ENCODE assay signal across 8 cellular contexts in genomic region chr20:9919271-9920014, GRCh38.
DNase-seq lines count a peak whose midpoint lies in the region; ATAC-seq and TF ChIP-seq lines count a peak whose summit lies in the region.
"Had no signal": no experiment of that assay in that cellular context is flagged by ENCODE, and none has a peak within 500 bp of the region (broad histone marks: within the 10 kb centered on the region; RNA-seq: fewer than 3 reads in every experiment).

No MANE protein-coding gene starts in this region.

- intact Hi-C loops in left ventricle myocardium inferior (cut with micrococcal nuclease), result no loop called here

- no peak overlapping the region for H2AK5ac ChIP-seq in neuronal stem cell (ENCODE audit: low read depth, low read length)

- H3K79me1 ChIP-seq in neuronal stem cell (ENCODE audit: low read depth, low read length), result no peaks in the 10 kb centered on the region

- no peak overlapping the region for H2BK5ac ChIP-seq in neuronal stem cell (ENCODE audit: low read length)

- no peak overlapping the region for H3K18ac ChIP-seq in neuronal stem cell (ENCODE audit: low read length)

- H3K27me3 ChIP-seq in hepatocyte (no peaks in the 10 kb centered on the region), left ventricle myocardium inferior (ENCODE audit: low read depth) (peaks cover 3% of the 10 kb centered on the region), neuronal stem cell (ENCODE audit: control insufficient read depth in 3 of 3, insufficient read depth in 3 of 3, low read depth in 1 of 3, low read length in 3 of 3) (no peaks in the 10 kb centered on the region)

- no peak overlapping the region for H3K9ac ChIP-seq in neuronal stem cell (ENCODE audit: low read depth, low read length, poor library complexity)

- H3K27ac ChIP-seq in hepatocyte (no peak overlapping the region), left ventricle myocardium inferior (replicated peaks) (no peak overlapping the region), neuronal stem cell (replicated peaks; ENCODE audit: low read length) (no peak overlapping the region)

- H2BK15ac ChIP-seq in neuronal stem cell (ENCODE audit: low read length), result no peak overlapping the region

- no peak overlapping the region for H4K8ac ChIP-seq in neuronal stem cell (ENCODE audit: low read depth, low read length)

- H4K91ac ChIP-seq in neuronal stem cell (ENCODE audit: low read depth, low read length, poor library complexity), result no peak overlapping the region

- DNase-seq in hepatocyte (ENCODE audit: low spot score) (no peak), NCI-H526 treated with DMSO at 0.1 percent for 48 hours (lab: John Stamatoyannopoulos, UW) (no peak), left ventricle myocardium inferior (no peak), neuronal stem cell (ENCODE audit: low spot score) (no peak)
- DNase-seq: left ventricle myocardium superior had no signal

- no peaks in the 10 kb centered on the region for H4K20me1 ChIP-seq in hepatocyte (ENCODE audit: insufficient read depth, poor library complexity, severe bottlenecking)

- H2BK12ac ChIP-seq in neuronal stem cell (ENCODE audit: low read length), result no peak overlapping the region

- no peaks in the 10 kb centered on the region for H3K79me2 ChIP-seq in hepatocyte

- 82% methylated on average over 5 of the region's 5 CpGs for WGBS in hepatocyte (ENCODE audit: low lambda C conversion rate, missing lambda C conversion rate)
- WGBS in neuronal stem cell (ENCODE audit: extremely low coverage in 2 of 2, insufficient read length in 2 of 2, insufficient replicate concordance in 1 of 2), 2 donors, result no CpG with 5 or more reads among the region's 5 CpGs

- ATAC-seq in GM19328 (IDR thresholded peaks at IDR 0.05; ENCODE audit: unreplicated experiment) (peak; percentile 85), HG02840 (IDR thresholded peaks at IDR 0.05; ENCODE audit: low FRiP score, unreplicated experiment) (peak; percentile 95), HG03571 (IDR thresholded peaks at IDR 0.05; ENCODE audit: unreplicated experiment) (peak; percentile 95)
- ATAC-seq: left ventricle myocardium superior had no signal

- H3K4me1 ChIP-seq in hepatocyte (ENCODE audit: insufficient read depth) (no peaks in the 10 kb centered on the region), left ventricle myocardium inferior (no peaks in the 10 kb centered on the region), neuronal stem cell (ENCODE audit: control insufficient read depth in 2 of 2, insufficient read depth in 1 of 2, low read depth in 1 of 2, low read length in 2 of 2) (no peaks in the 10 kb centered on the region)

- H3K23ac ChIP-seq in neuronal stem cell (ENCODE audit: low read depth, low read length, poor library complexity), result no peak overlapping the region

- H3K9me2 ChIP-seq in hepatocyte (replicated peaks; ENCODE audit: insufficient read depth), result no peaks in the 10 kb centered on the region

- no peak overlapping the region for H3K14ac ChIP-seq in neuronal stem cell (ENCODE audit: low read length)

- H2BK120ac ChIP-seq in neuronal stem cell (ENCODE audit: low read depth, low read length), result no peak overlapping the region

- TF ChIP-seq CTCF in hepatocyte (IDR thresholded peaks at IDR 0.05; ENCODE audit: poor library complexity), result no peak
- no peak for TF ChIP-seq CTCF in left ventricle myocardium inferior (IDR thresholded peaks at IDR 0.05; ENCODE audit: borderline replicate concordance)

- H2AFZ ChIP-seq in hepatocyte (no peak overlapping the region), neuronal stem cell (ENCODE audit: low read length) (no peak overlapping the region)

- H3K4me2 ChIP-seq in hepatocyte (no peak overlapping the region), neuronal stem cell (ENCODE audit: insufficient read depth, low read length, poor library complexity, severe bottlenecking) (no peak overlapping the region)

- H3K4me3 ChIP-seq in hepatocyte (no peak overlapping the region), left ventricle myocardium inferior (no peak overlapping the region), neuronal stem cell (ENCODE audit: low read length in 2 of 2) (no peak overlapping the region)

- H3K36me3 ChIP-seq in hepatocyte (replicated peaks; ENCODE audit: insufficient read depth, low read depth) (no peaks in the 10 kb centered on the region), left ventricle myocardium inferior (no peaks in the 10 kb centered on the region), neuronal stem cell (replicated peaks in 1 of 2; ENCODE audit: control insufficient read depth in 2 of 2, insufficient read depth in 2 of 2, low read length in 2 of 2) (no peaks in the 10 kb centered on the region)

- no peaks in the 10 kb centered on the region for H3K9me3 ChIP-seq in hepatocyte (ENCODE audit: low read depth)
- H3K9me3 ChIP-seq in left ventricle myocardium inferior (replicated peaks), result no peaks in the 10 kb centered on the region
- H3K9me3 ChIP-seq in neuronal stem cell (replicated peaks in 1 of 2; ENCODE audit: control insufficient read depth in 2 of 2, insufficient read depth in 1 of 2, low read depth in 1 of 2, low read length in 2 of 2), result no peaks in the 10 kb centered on the region

- no peak overlapping the region for H3K4ac ChIP-seq in neuronal stem cell (ENCODE audit: low read length)
